In genomic region chr5:92163906-92164305, GRCh38 we compare ENCODE assay signal across 22 cellular contexts.
DNase-seq lines count a peak whose midpoint lies in the region; ATAC-seq, FAIRE-seq and TF ChIP-seq lines count a peak whose summit lies in the region.
"Had no signal": no experiment of that assay in that cellular context is flagged by ENCODE, and none has a peak within 500 bp of the region (broad histone marks: within the 10 kb centered on the region; RNA-seq: fewer than 3 reads in every experiment).

No MANE protein-coding gene starts in this region.

- CTCF ChIA-PET in A549 (lab: Yijun Ruan, JAX) = no interaction called here

- H3K4me3 ChIP-seq in A549 (no peak overlapping the region), lower lobe of right lung (no peak overlapping the region)
- H3K4me3 ChIP-seq: HAP-1 had no signal

- no peaks in the 10 kb centered on the region for H3K36me3 ChIP-seq in lower lobe of right lung
- H3K36me3 ChIP-seq: HAP-1 had no signal

- TF ChIP-seq EP300 in A549 (IDR thresholded peaks at IDR 0.05) = no peak

- no peak overlapping the region for H3K27ac ChIP-seq in A549
- H3K27ac ChIP-seq in lower lobe of right lung = no peak overlapping the region
- H3K27ac ChIP-seq: 22Rv1 had no signal

- DNase-seq in A549 (ENCODE audit: low read depth in 1 of 2, low spot score in 1 of 2) (no peak), OCI-M1 (lab: John Stamatoyannopoulos, UW) (peak; percentile 16), kidney glomerular epithelial cell (lab: John Stamatoyannopoulos, UW) (peak; percentile 47), renal cortical epithelial cell (ENCODE audit: low read depth) (peak; percentile 7), lower lobe of right lung (no peak), NCI-H187 treated with DMSO at 0.1 percent for 48 hours (lab: John Stamatoyannopoulos, UW) (no peak)
- DNase-seq: C1 segment of cervical spinal cord; Calu3; CD4-positive, alpha-beta memory T cell; COR-L47; DMS53; DMS79 treated with DMSO at 0.1 percent for 48 hours; GF-D8; GOT3; HFFc6 had no signal

- no peaks in the 10 kb centered on the region for H3K9me3 ChIP-seq in A549
- H3K9me3 ChIP-seq in lower lobe of right lung = no peaks in the 10 kb centered on the region
- H3K9me3 ChIP-seq: HAP-1 had no signal

- POLR2A ChIA-PET in A549 (lab: Yijun Ruan, JAX) = no interaction called here

- no peak for TF ChIP-seq RAD21 in A549 (conservative IDR thresholded peaks at IDR 0.05 in 1 of 2, IDR thresholded peaks at IDR 0.05 in 1 of 2)

- 40% methylated on average over 2 of the region's 2 CpGs for WGBS in A549 (ENCODE audit: missing lambda C conversion rate)

- H3K4me1 ChIP-seq in A549 = no peaks in the 10 kb centered on the region
- H3K4me1 ChIP-seq in lower lobe of right lung = no peaks in the 10 kb centered on the region

- intact Hi-C loops in lower lobe of right lung (cut with DNase I) = no loop called here

- TF ChIP-seq CTCF in A549 (IDR thresholded peaks at IDR 0.05) (no peak), lower lobe of right lung (IDR thresholded peaks at IDR 0.05) (no peak)

- H3K27me3 ChIP-seq in lower lobe of right lung (ENCODE audit: low read depth) = no peaks in the 10 kb centered on the region

- FAIRE-seq in A549 (lab: Jason Lieb, UNC) = no peak
- FAIRE-seq: A204.1, GM12891, GM18507, H54 had no signal

- TF ChIP-seq POLR2A in A549 (IDR thresholded peaks at IDR 0.05; ENCODE audit: low read length) = no peak

- H3K4me2 ChIP-seq in A549 = no peak overlapping the region

- no peak for ATAC-seq in A549
- ATAC-seq in SK-N-SH treated with all-trans-retinoic acid at 6 μM for 48 hours = no peak
- ATAC-seq in lower lobe of right lung = no peak

TF ChIP-seq in A549, 52 proteins besides CTCF, POLR2A, EP300 and RAD21:
- TF ChIP-seq PBX3 (IDR thresholded peaks at IDR 0.05) (no peak), MAFK (IDR thresholded peaks at IDR 0.05; ENCODE audit: partially characterized antibody) (peak; percentile 42), RARB (CRISPR knock-in tag; IDR thresholded peaks at IDR 0.05) (no peak), NFE2L2 (conservative IDR thresholded peaks at IDR 0.05; ENCODE audit: low read length) (no peak)

TF ChIP-seq in SK-N-SH treated with all-trans-retinoic acid at 6 μM for 48 hours, 23 proteins besides CTCF, POLR2A, EP300 and RAD21:
- no peak for TF ChIP-seq ZNF70 (CRISPR knock-in tag; IDR thresholded peaks at IDR 0.05)
- no peak for TF ChIP-seq TCF4 (CRISPR knock-in tag; IDR thresholded peaks at IDR 0.05; ENCODE audit: borderline replicate concordance)
- no peak for TF ChIP-seq TSHZ2 (CRISPR knock-in tag; IDR thresholded peaks at IDR 0.05)
- TF ChIP-seq PPARA (CRISPR knock-in tag; IDR thresholded peaks at IDR 0.05; ENCODE audit: borderline replicate concordance) = no peak
- no peak for TF ChIP-seq OSR1 (CRISPR knock-in tag; IDR thresholded peaks at IDR 0.05)
- no peak for TF ChIP-seq PATZ1 (CRISPR knock-in tag; IDR thresholded peaks at IDR 0.05; ENCODE audit: borderline replicate concordance)
- TF ChIP-seq SNAI2 (CRISPR knock-in tag; IDR thresholded peaks at IDR 0.05) = no peak
- TF ChIP-seq CREB5 (CRISPR knock-in tag; IDR thresholded peaks at IDR 0.05; ENCODE audit: low read depth) = no peak
- no peak for TF ChIP-seq ZFP3 (CRISPR knock-in tag; IDR thresholded peaks at IDR 0.05)
- no peak for TF ChIP-seq POU6F1 (CRISPR knock-in tag; IDR thresholded peaks at IDR 0.05; ENCODE audit: borderline replicate concordance, low read depth)
- TF ChIP-seq ESRRG (CRISPR knock-in tag; IDR thresholded peaks at IDR 0.05) = no peak
- TF ChIP-seq ZNF565 (CRISPR knock-in tag; conservative IDR thresholded peaks at IDR 0.05; ENCODE audit: low read depth) = no peak
- TF ChIP-seq GLIS3 (CRISPR knock-in tag; IDR thresholded peaks at IDR 0.05) = no peak
TF ChIP-seq in SK-N-SH treated with all-trans-retinoic acid at 6 μM for 48 hours: peak in this region for 0.

Comparison
In these comparisons a context has a peak if more than half of its experiments do, and no peak if none do; other contexts are left out.
1. DNase-seq: peak in OCI-M1 (single experiment), kidney glomerular epithelial cell (single experiment) and renal cortical epithelial cell (single experiment); none in A549 (0 of 2), lower lobe of right lung (single experiment) and NCI-H187 treated with DMSO at 0.1 percent for 48 hours (single experiment).